Comparison of ENCODE assay signal across 8 cellular contexts in the genomic region with DNA sequence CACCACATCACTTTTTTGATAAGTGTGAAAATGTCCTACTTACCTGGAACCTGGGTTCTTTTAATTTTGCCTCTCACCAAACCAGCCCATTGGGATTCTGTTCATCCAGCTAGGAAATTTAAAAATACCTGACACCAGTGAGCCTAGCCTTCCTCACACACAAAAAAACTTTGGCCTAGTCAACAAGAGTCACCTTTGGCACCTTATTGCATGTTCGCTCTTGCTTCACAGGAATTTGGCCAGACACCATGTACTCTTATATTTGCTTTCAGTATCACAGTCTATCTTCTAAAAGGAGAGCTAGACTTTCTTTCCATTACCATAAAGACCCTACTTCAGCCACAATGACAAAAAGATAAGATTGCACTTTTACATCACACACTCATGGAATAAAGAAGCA.
"Had no signal": no experiment of that assay in that cellular context is flagged by ENCODE, and none has a peak within 500 bp of the region (broad histone marks: within the 10 kb centered on the region; RNA-seq: fewer than 3 reads in every experiment).

No MANE protein-coding gene starts in this region.

- H3K4me3 ChIP-seq: GM12878 had no signal

- ATAC-seq: GM12878 had no signal

- FAIRE-seq: G401.6, GM12878, GM12891, GM12892, GM18507, GM19239 had no signal

- DNase-seq: GDM1, GF-D8 had no signal
